9 cellular contexts compared by ENCODE assay signal in genomic region chr7:25431956-25432355, GRCh38.
"Had no signal": no experiment of that assay in that cellular context is flagged by ENCODE, and none has a peak within 500 bp of the region (broad histone marks: within the 10 kb centered on the region; RNA-seq: fewer than 3 reads in every experiment).

No MANE protein-coding gene starts in this region.

- FAIRE-seq: HTR-8/SVneo, K562 had no signal

- ATAC-seq: HCT116, K562 had no signal

- DNase-seq: GM23248, GOT3, H7, HFFc6, IMR-90, KG1 had no signal
